22 cellular contexts compared by ENCODE assay signal in genomic region chr17:76646712-76647111, GRCh38. TPM values are rescaled to one million over a fixed set of nuclear protein-coding genes. Genes with fewer than 3 reads are reported as not detected.
DNase-seq lines count a peak whose midpoint lies in the region; TF ChIP-seq lines count a peak whose summit lies in the region.
"Had no signal": no experiment of that assay in that cellular context is flagged by ENCODE, and none has a peak within 500 bp of the region (broad histone marks: within the 10 kb centered on the region; RNA-seq: fewer than 3 reads in every experiment).

No MANE protein-coding gene starts in this region.

- H3K9ac ChIP-seq in mucosa of rectum (ENCODE audit: low read depth in 1 of 2, low read length in 2 of 2) = peak overlapping the region in 1 of 2 donors; percentile 34

- H3K4me1 ChIP-seq in CD4-positive, alpha-beta memory T cell (ENCODE audit: insufficient read depth, low read length) = peaks cover 29% of the 10 kb centered on the region
- H3K4me1 ChIP-seq in Caco-2 = peaks cover 21% of the 10 kb centered on the region
- peaks cover 12 to 27% of the 10 kb centered on the region in 2 donors for H3K4me1 ChIP-seq in mucosa of rectum (ENCODE audit: control insufficient read depth in 2 of 2, insufficient read depth in 2 of 2, low read length in 2 of 2)

- H3K4me3 Mint-ChIP-seq in CD4-positive, alpha-beta memory T cell = no peak overlapping the region
- no peak overlapping the region for H3K4me3 Mint-ChIP-seq in Caco-2 (ENCODE audit: unreplicated experiment)
- H3K4me3 Mint-ChIP-seq: CD8-positive, alpha-beta T cell; GM23338; H9; HFFc6 had no signal

- no peak overlapping the region for H3K4me3 ChIP-seq in CD4-positive, alpha-beta memory T cell (ENCODE audit: low read length in 2 of 2)
- H3K4me3 ChIP-seq in Caco-2 (ENCODE audit: low read depth, low read length) (no peak overlapping the region), mucosa of rectum (ENCODE audit: low read length in 2 of 2) (peak overlapping the region; percentile 27 to 33)
- H3K4me3 ChIP-seq: GM23338 had no signal

- no peak for DNase-seq in CD4-positive, alpha-beta memory T cell
- DNase-seq in Caco-2 (no peak), middle frontal gyrus (ENCODE audit: extremely low spot score, low spot score) (no peak), NCI-H128 (lab: John Stamatoyannopoulos, UW; ENCODE audit: unreplicated experiment) (no peak), hippocampal formation (lab: John Stamatoyannopoulos, UW) (no peak)
- no peak for DNase-seq in activated T-cell treated with anti-CD3 and anti-CD28 coated beads, Interleukin-2, amount 50 U/mL, for 1 hour
- DNase-seq: C1 segment of cervical spinal cord; CD8-positive, alpha-beta T cell; DMS53; DMS79 treated with DMSO at 0.1 percent for 48 hours; GF-D8; H9; HFFc6 had no signal

- peak overlapping the region in 4 of 7 donors; percentile 25 to 51 (median 40) for H3K27ac Mint-ChIP-seq in CD4-positive, alpha-beta memory T cell
- H3K27ac Mint-ChIP-seq in Caco-2 (ENCODE audit: unreplicated experiment) = peak overlapping the region; percentile 45
- H3K27ac Mint-ChIP-seq: CD8-positive, alpha-beta T cell; GM23338; H9; HFFc6 had no signal

- no peaks in the 10 kb centered on the region for H3K36me3 ChIP-seq in CD4-positive, alpha-beta memory T cell (ENCODE audit: insufficient read depth, low read length)
- no peaks in the 10 kb centered on the region for H3K36me3 ChIP-seq in Caco-2 (ENCODE audit: control insufficient read depth, insufficient read depth, low read length)
- H3K36me3 ChIP-seq in mucosa of rectum (ENCODE audit: control insufficient read depth in 2 of 2, insufficient read depth in 2 of 2, low read length in 2 of 2) = no peaks in the 10 kb centered on the region

- peaks cover 2 to 6% of the 10 kb centered on the region in 2 donors for H3K27me3 Mint-ChIP-seq in CD4-positive, alpha-beta memory T cell
- H3K27me3 Mint-ChIP-seq in Caco-2 (ENCODE audit: insufficient read depth, unreplicated experiment) = no peaks in the 10 kb centered on the region

- TF ChIP-seq CTCF in Caco-2 (IDR thresholded peaks at IDR 0.05; ENCODE audit: insufficient read depth in 1 of 2, low read depth in 1 of 2, low read length in 1 of 2, severe bottlenecking in 1 of 2, unreplicated experiment in 1 of 2) = no peak
- TF ChIP-seq CTCF in VCaP (conservative IDR thresholded peaks at IDR 0.05) = no peak

- H3K9me3 ChIP-seq in CD4-positive, alpha-beta memory T cell (ENCODE audit: control insufficient read depth in 1 of 2, low read length in 2 of 2) = no peaks in the 10 kb centered on the region
- H3K9me3 ChIP-seq in Caco-2 (0 out of 2 replicates have a peak, but pooled peaks cover 11% of the 10 kb centered on the region), mucosa of rectum (ENCODE audit: control insufficient read depth in 2 of 2, low read length in 2 of 2) (no peaks in the 10 kb centered on the region)

- no peaks in the 10 kb centered on the region for H3K36me3 Mint-ChIP-seq in CD4-positive, alpha-beta memory T cell
- H3K36me3 Mint-ChIP-seq in Caco-2 (ENCODE audit: insufficient read depth, unreplicated experiment) = no peaks in the 10 kb centered on the region
- H3K36me3 Mint-ChIP-seq: CD8-positive, alpha-beta T cell had no signal

- H3K27me3 ChIP-seq in CD4-positive, alpha-beta memory T cell (ENCODE audit: insufficient read depth, low read length) = no peaks in the 10 kb centered on the region
- H3K27me3 ChIP-seq in Caco-2 (replicated peaks; ENCODE audit: control insufficient read depth, insufficient read depth, low read length) = no peaks in the 10 kb centered on the region
- H3K27me3 ChIP-seq in mucosa of rectum (ENCODE audit: control insufficient read depth in 2 of 2, insufficient read depth in 2 of 2, low read length in 2 of 2) = no peaks in the 10 kb centered on the region

- H3K27ac ChIP-seq in CD4-positive, alpha-beta memory T cell (ENCODE audit: low read depth, low read length) = no peak overlapping the region
- H3K27ac ChIP-seq in VCaP (peak overlapping the region; percentile 91), mucosa of rectum (ENCODE audit: low read depth in 2 of 2, low read length in 2 of 2) (peak overlapping the region in 1 of 2 donors; percentile 91)

- no TSS peak for BruUV-seq in Caco-2 (replicated peaks; lab: Mats Ljungman, UMichigan)

- intact Hi-C loops in CD4-positive, alpha-beta memory T cell (cut with micrococcal nuclease) = no loop called here
- intact Hi-C loops in Caco-2 (cut with micrococcal nuclease; ENCODE audit: unreplicated experiment) = no loop called here

- CTCF ChIA-PET in CD4-positive, alpha-beta memory T cell (lab: Charles Lee; ENCODE audit: partially characterized antibody) = interaction anchor here (3.4 to 4.1 kb wide), 2 partner anchors 23 to 35 kb away, joined by 18 to 19 read pairs; no protein-coding TSS in a partner anchor
- CTCF ChIA-PET in Caco-2 (lab: Charles Lee) = no interaction called here

- H3K4me1 Mint-ChIP-seq in CD4-positive, alpha-beta memory T cell = peaks cover 11 to 27% (median 24%) of the 10 kb centered on the region in 4 donors
- peaks cover 34% of the 10 kb centered on the region for H3K4me1 Mint-ChIP-seq in Caco-2 (ENCODE audit: low read depth, unreplicated experiment)
- H3K4me1 Mint-ChIP-seq: GM23338, H9 had no signal

- POLR2A ChIA-PET in CD4-positive, alpha-beta memory T cell (lab: Charles Lee; ENCODE audit: partially characterized antibody) = no interaction called here
- POLR2A ChIA-PET in Caco-2 (lab: Charles Lee) = no interaction called here

- peaks cover 0 to 17% (median 7%) of the 10 kb centered on the region in 8 donors for H3K9me3 Mint-ChIP-seq in CD4-positive, alpha-beta memory T cell
- H3K9me3 Mint-ChIP-seq in Caco-2 (ENCODE audit: unreplicated experiment) = peaks cover 17% of the 10 kb centered on the region
- H3K9me3 Mint-ChIP-seq: GM23338, H9 had no signal

RNA-seq across cellular contexts. Expression of gene ST6GALNAC1, which starts 3.2 kb away (rescaled TPM):
- total RNA-seq in CD4-positive, alpha-beta memory T cell = 10 to 100 TPM; 12.7 to 14.6 TPM
- polyA plus RNA-seq in CD4-positive, alpha-beta memory T cell = 10 to 100 TPM; 14.3 to 45.8 TPM
- total RNA-seq in Caco-2 (2022) = 1.6 and 1.7 TPM in 2 replicates
- total RNA-seq: A172; A673; CD8-positive, alpha-beta T cell; Daoy; G401; GM23338; H4; H9; HFFc6 had no signal
- polyA plus RNA-seq: BJ, GM23338 had no signal

Comparison
In these comparisons a context has a peak if more than half of its experiments do, and no peak if none do; other contexts are left out.
1. H3K4me3 ChIP-seq: peak in mucosa of rectum (2 of 2); none in CD4-positive, alpha-beta memory T cell (0 of 2) and Caco-2 (single experiment).